Comparison of ENCODE assay signal across 8 cellular contexts in genomic region chr5:172173771-172174170, GRCh38. TPM values are rescaled to one million over a fixed set of nuclear protein-coding genes. Genes with fewer than 3 reads are reported as not detected.
DNase-seq lines count a peak whose midpoint lies in the region; ATAC-seq and TF ChIP-seq lines count a peak whose summit lies in the region.

No MANE protein-coding gene starts in this region.

- H3K4me1 Mint-ChIP-seq in activated CD8-positive, alpha-beta T cell treated with anti-CD3 and anti-CD28 coated beads for 36 hours (ENCODE audit: low read depth), result peaks cover 82% of the 10 kb centered on the region

- TF ChIP-seq CTCF in activated CD8-positive, alpha-beta T cell treated with anti-CD3 and anti-CD28 coated beads for 36 hours (IDR thresholded peaks at IDR 0.05), result no peak
- TF ChIP-seq CTCF in fibroblast of pulmonary artery (IDR thresholded peaks at IDR 0.05; ENCODE audit: low read length, missing control alignments), result no peak

- DNase-seq in activated CD8-positive, alpha-beta T cell treated with anti-CD3 and anti-CD28 coated beads for 36 hours, result peak; percentile 87
- DNase-seq in fibroblast of pulmonary artery (ENCODE audit: low read depth), result peak; percentile 46
- DNase-seq in stimulated activated CD8-positive, alpha-beta memory T cell treated with anti-CD3 and anti-CD28 coated beads, Interleukin-4, amount 100 ng/mL, for 48 hours, result peak; percentile 89
- no peak for DNase-seq in sciatic nerve (ENCODE audit: low spot score)
- no peak for DNase-seq in NCI-H1048 (lab: John Stamatoyannopoulos, UW)
- DNase-seq in Karpas-422, result no peak

- CTCF ChIA-PET in activated CD8-positive, alpha-beta T cell treated with anti-CD3 and anti-CD28 coated beads for 36 hours (lab: Charles Lee), result interaction anchor here (0.9 to 6.2 kb wide), 9 partner anchors 10 to 109 kb away, joined by 3 to 108 read pairs (median 4); partner anchors contain the start of genes STK10 and UBTD2

- H3K36me3 Mint-ChIP-seq in activated CD8-positive, alpha-beta T cell treated with anti-CD3 and anti-CD28 coated beads for 36 hours (ENCODE audit: low read depth), result peaks cover 75% of the 10 kb centered on the region

- H3K27me3 ChIP-seq in Karpas-422 (ENCODE audit: low read length), result no peaks in the 10 kb centered on the region

- H3K4me3 ChIP-seq in fibroblast of pulmonary artery (replicated peaks; ENCODE audit: low read depth, low read length) (no peak overlapping the region), Karpas-422 (ENCODE audit: low read length) (no peak overlapping the region)

- no peak overlapping the region for H3K9ac ChIP-seq in Karpas-422 (ENCODE audit: low read length)

- H3K4me1 ChIP-seq in Karpas-422 (ENCODE audit: low read length), result peaks cover 26% of the 10 kb centered on the region

- no peaks in the 10 kb centered on the region for H3K27me3 Mint-ChIP-seq in activated CD8-positive, alpha-beta T cell treated with anti-CD3 and anti-CD28 coated beads for 36 hours

- H3K4me3 Mint-ChIP-seq in activated CD8-positive, alpha-beta T cell treated with anti-CD3 and anti-CD28 coated beads for 36 hours, result peak overlapping the region; percentile 83

- no peak overlapping the region for H3K4me2 ChIP-seq in Karpas-422 (ENCODE audit: low read depth, low read length, poor library complexity, severe bottlenecking)

- H3K79me2 ChIP-seq in Karpas-422 (ENCODE audit: low read length), result peaks cover 89% of the 10 kb centered on the region

- no peaks in the 10 kb centered on the region for H3K9me2 ChIP-seq in Karpas-422 (replicated peaks; ENCODE audit: insufficient read depth, low read length)

- H3K9me3 ChIP-seq in KOPT-K1 (ENCODE audit: insufficient read depth, low read length, poor library complexity, severe bottlenecking) (no peaks in the 10 kb centered on the region), Karpas-422 (ENCODE audit: low read length) (no peaks in the 10 kb centered on the region)

- no peak overlapping the region for H2AFZ ChIP-seq in Karpas-422 (ENCODE audit: low read length)

- peak; percentile 15 for ATAC-seq in activated CD8-positive, alpha-beta T cell treated with anti-CD3 and anti-CD28 coated beads for 36 hours
- ATAC-seq in sciatic nerve, result no peak
- ATAC-seq in HG02885 (IDR thresholded peaks at IDR 0.05; ENCODE audit: poor library complexity, unreplicated experiment), result no peak

- no peaks in the 10 kb centered on the region for H3K9me3 Mint-ChIP-seq in activated CD8-positive, alpha-beta T cell treated with anti-CD3 and anti-CD28 coated beads for 36 hours

- intact Hi-C loops in activated CD8-positive, alpha-beta T cell treated with anti-CD3 and anti-CD28 coated beads for 36 hours (cut with micrococcal nuclease), result no loop called here
- intact Hi-C loops in sciatic nerve (cut with DNase I), result no loop called here

- peak overlapping the region; percentile 94 for H3K27ac Mint-ChIP-seq in activated CD8-positive, alpha-beta T cell treated with anti-CD3 and anti-CD28 coated beads for 36 hours

- H4K20me1 ChIP-seq in Karpas-422 (ENCODE audit: insufficient read depth, low read depth, low read length), result no peaks in the 10 kb centered on the region; the same call in 1 of the 2 replicates

- POLR2A ChIA-PET in activated CD8-positive, alpha-beta T cell treated with anti-CD3 and anti-CD28 coated beads for 36 hours (lab: Charles Lee), result interaction anchor here (1.2 to 7.4 kb wide), 13 partner anchors 10 to 215 kb away, joined by 3 to 124 read pairs (median 6); partner anchors contain the start of gene STK10

- H3K36me3 ChIP-seq in KOPT-K1 (ENCODE audit: insufficient read depth, low read length) (0 out of 2 replicates have a peak, but pooled peaks cover 5% of the 10 kb centered on the region), Karpas-422 (ENCODE audit: insufficient read depth, low read length) (no peaks in the 10 kb centered on the region)

- H3K27ac ChIP-seq in KOPT-K1 (ENCODE audit: low read depth, low read length, poor library complexity, severe bottlenecking) (peak overlapping the region; percentile 99), Karpas-422 (ENCODE audit: low read length) (no peak overlapping the region)

RNA-seq across cellular contexts. Expression of gene STK10, which starts 14.3 kb away (rescaled TPM):
- total RNA-seq in activated CD8-positive, alpha-beta T cell treated with anti-CD3 and anti-CD28 coated beads for 36 hours, result 100 to 1,000 TPM; 142 to 143 TPM
- total RNA-seq in sciatic nerve, result 89.4 TPM
- total RNA-seq in Karpas-422 (2014; rRNA removed; shearing (Covaris generic); ENCODE audit: low replicate concordance), result 24.9 and 48.2 TPM in 2 replicates

RNA-seq across cellular contexts. Expression of gene EFCAB9, which starts 20.2 kb away (rescaled TPM):
- total RNA-seq in activated CD8-positive, alpha-beta T cell treated with anti-CD3 and anti-CD28 coated beads for 36 hours, result not detected
- not detected for total RNA-seq in sciatic nerve
- not detected in 2 replicates for total RNA-seq in Karpas-422 (2014; rRNA removed; shearing (Covaris generic); ENCODE audit: low replicate concordance)

Comparison
In these comparisons a context has a peak if more than half of its experiments do, and no peak if none do; other contexts are left out.
1. DNase-seq: peak in activated CD8-positive, alpha-beta T cell treated with anti-CD3 and anti-CD28 coated beads for 36 hours (single experiment), fibroblast of pulmonary artery (single experiment) and stimulated activated CD8-positive, alpha-beta memory T cell treated with anti-CD3 and anti-CD28 coated beads, Interleukin-4, amount 100 ng/mL, for 48 hours (single experiment); none in sciatic nerve (single experiment), NCI-H1048 (single experiment) and Karpas-422 (single experiment).